Comparison of ENCODE assay signal across 8 cellular contexts in the genomic region with DNA sequence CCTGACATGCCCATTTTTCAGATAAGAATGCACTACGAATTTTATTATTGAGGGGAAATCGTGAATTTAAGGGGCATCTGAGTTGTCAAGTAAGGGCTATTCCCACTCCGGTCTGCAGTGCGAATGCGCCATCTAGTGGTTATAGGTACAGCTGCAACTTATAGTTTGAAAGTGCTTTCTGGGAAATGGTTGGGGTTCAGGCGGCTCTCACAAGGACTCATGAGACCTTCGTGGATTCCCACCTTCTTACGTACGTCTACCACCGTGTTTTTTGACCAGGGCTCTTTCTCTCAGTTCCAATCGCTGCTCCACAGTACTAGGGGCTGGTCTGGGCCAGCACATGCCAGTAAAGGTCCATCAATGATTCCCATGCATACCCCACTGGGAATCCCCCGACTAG. TPM values are rescaled to one million over a fixed set of nuclear protein-coding genes. Genes with fewer than 3 reads are reported as not detected.
A peak's percentile ranks its signal among the peaks of the same experiment; 100 is the strongest.
DNase-seq lines count a peak whose midpoint lies in the region; ATAC-seq and TF ChIP-seq lines count a peak whose summit lies in the region.

No MANE protein-coding gene starts in this region.

- TF ChIP-seq CTCF in foreskin keratinocyte (conservative IDR thresholded peaks at IDR 0.05) (peak; percentile 76), progenitor cell of endocrine pancreas (IDR thresholded peaks at IDR 0.05; ENCODE audit: unreplicated experiment) (peak; percentile 74)

- H3K27ac Mint-ChIP-seq in activated T-helper 1 cell treated with anti-CD3 and anti-CD28 coated beads, Interleukin-12 subunit alpha, Interleukin-12 subunit beta, Interleukin-2, Interleukin-4 antibody, amounts not matched to agents 30 ng/mL and 10 ng/mL and 1 ng/mL, durations not matched to agents 14 hours and 24 hours and 36 hours: peak overlapping the region; percentile 79
- H3K27ac Mint-ChIP-seq in progenitor cell of endocrine pancreas: no peak overlapping the region

- H3K9me3 Mint-ChIP-seq in activated T-helper 1 cell treated with anti-CD3 and anti-CD28 coated beads, Interleukin-12 subunit alpha, Interleukin-12 subunit beta, Interleukin-2, Interleukin-4 antibody, amounts not matched to agents 30 ng/mL and 10 ng/mL and 1 ng/mL, durations not matched to agents 14 hours and 24 hours and 36 hours: no peaks in the 10 kb centered on the region
- H3K9me3 Mint-ChIP-seq in progenitor cell of endocrine pancreas (ENCODE audit: low read depth): peaks cover 3% of the 10 kb centered on the region

- no peaks in the 10 kb centered on the region for H3K4me1 ChIP-seq in foreskin keratinocyte

- intact Hi-C loops in activated T-helper 1 cell treated with anti-CD3 and anti-CD28 coated beads, Interleukin-12 subunit alpha, Interleukin-12 subunit beta, Interleukin-2, Interleukin-4 antibody, amounts not matched to agents 30 ng/mL and 10 ng/mL and 1 ng/mL, durations not matched to agents 14 hours and 24 hours and 36 hours (cut with micrococcal nuclease): loop anchor here (1.0 to 5.0 kb wide), 5 partner anchors 10 to 626 kb away; no protein-coding TSS in a partner anchor

- H3K36me3 Mint-ChIP-seq in activated T-helper 1 cell treated with anti-CD3 and anti-CD28 coated beads, Interleukin-12 subunit alpha, Interleukin-12 subunit beta, Interleukin-2, Interleukin-4 antibody, amounts not matched to agents 30 ng/mL and 10 ng/mL and 1 ng/mL, durations not matched to agents 14 hours and 24 hours and 36 hours (ENCODE audit: low read depth): peaks cover 25% of the 10 kb centered on the region
- H3K36me3 Mint-ChIP-seq in progenitor cell of endocrine pancreas (ENCODE audit: insufficient read depth): peaks cover 10% of the 10 kb centered on the region

- ATAC-seq in GM19043 (IDR thresholded peaks at IDR 0.05; ENCODE audit: low read depth, unreplicated experiment) (peak; percentile 43), HG03558 (IDR thresholded peaks at IDR 0.05; ENCODE audit: extremely low read depth, unreplicated experiment) (peak; percentile 48), foreskin keratinocyte (peak; percentile 66), HG02623 (IDR thresholded peaks at IDR 0.05; ENCODE audit: unreplicated experiment) (no peak)

- H3K27ac ChIP-seq in foreskin keratinocyte: no peak overlapping the region

- no peaks in the 10 kb centered on the region for H3K27me3 Mint-ChIP-seq in activated T-helper 1 cell treated with anti-CD3 and anti-CD28 coated beads, Interleukin-12 subunit alpha, Interleukin-12 subunit beta, Interleukin-2, Interleukin-4 antibody, amounts not matched to agents 30 ng/mL and 10 ng/mL and 1 ng/mL, durations not matched to agents 14 hours and 24 hours and 36 hours (ENCODE audit: insufficient read depth)
- H3K27me3 Mint-ChIP-seq in progenitor cell of endocrine pancreas: no peaks in the 10 kb centered on the region

- peaks cover 37% of the 10 kb centered on the region for H3K4me1 Mint-ChIP-seq in activated T-helper 1 cell treated with anti-CD3 and anti-CD28 coated beads, Interleukin-12 subunit alpha, Interleukin-12 subunit beta, Interleukin-2, Interleukin-4 antibody, amounts not matched to agents 30 ng/mL and 10 ng/mL and 1 ng/mL, durations not matched to agents 14 hours and 24 hours and 36 hours (ENCODE audit: low read depth)
- no peaks in the 10 kb centered on the region for H3K4me1 Mint-ChIP-seq in progenitor cell of endocrine pancreas (ENCODE audit: low read depth)

- DNase-seq in COLO829 (ENCODE audit: low spot score): peak; percentile 52
- peak; percentile 44 to 56 for DNase-seq in NOMO-1 (lab: John Stamatoyannopoulos, UW; ENCODE audit: unreplicated experiment in 2 of 2)
- no peak for DNase-seq in activated T-helper 1 cell treated with anti-CD3 and anti-CD28 coated beads, Interleukin-12 subunit alpha, Interleukin-12 subunit beta, Interleukin-2, Interleukin-4 antibody, amounts not matched to agents 30 ng/mL and 10 ng/mL and 1 ng/mL, durations not matched to agents 14 hours and 24 hours and 36 hours (ENCODE audit: low spot score)
- DNase-seq in foreskin keratinocyte: no peak
- DNase-seq in progenitor cell of endocrine pancreas (ENCODE audit: low spot score, unreplicated experiment): no peak

- H3K4me3 Mint-ChIP-seq in activated T-helper 1 cell treated with anti-CD3 and anti-CD28 coated beads, Interleukin-12 subunit alpha, Interleukin-12 subunit beta, Interleukin-2, Interleukin-4 antibody, amounts not matched to agents 30 ng/mL and 10 ng/mL and 1 ng/mL, durations not matched to agents 14 hours and 24 hours and 36 hours: no peak overlapping the region
- H3K4me3 Mint-ChIP-seq in progenitor cell of endocrine pancreas (ENCODE audit: low read depth): no peak overlapping the region

- no peaks in the 10 kb centered on the region for H3K27me3 ChIP-seq in foreskin keratinocyte

RNA-seq across cellular contexts. Expression of a gene that starts 12.3 kb away (rescaled TPM):
- 41.6 and 43.8 TPM in 2 replicates for total RNA-seq in activated T-helper 1 cell treated with anti-CD3 and anti-CD28 coated beads, Interleukin-12 subunit alpha, Interleukin-12 subunit beta, Interleukin-2, Interleukin-4 antibody, amounts not matched to agents 30 ng/mL and 10 ng/mL and 1 ng/mL, durations not matched to agents 14 hours and 24 hours and 36 hours
- total RNA-seq in foreskin keratinocyte (20.9 and 22.6 TPM in 2 replicates), progenitor cell of endocrine pancreas (32.1 and 33.3 TPM in 2 replicates)
- polyA plus RNA-seq in foreskin keratinocyte: 15.6 and 16.1 TPM in 2 replicates

Comparison
In these comparisons a context has a peak if more than half of its experiments do, and no peak if none do; other contexts are left out.
1. DNase-seq: peak in COLO829 (single experiment) and NOMO-1 (2 of 2); none in activated T-helper 1 cell treated with anti-CD3 and anti-CD28 coated beads, Interleukin-12 subunit alpha, Interleukin-12 subunit beta, Interleukin-2, Interleukin-4 antibody, amounts not matched to agents 30 ng/mL and 10 ng/mL and 1 ng/mL, durations not matched to agents 14 hours and 24 hours and 36 hours (single experiment), foreskin keratinocyte (0 of 2) and progenitor cell of endocrine pancreas (single experiment).